ENCODE assay signal across 8 cellular contexts in the genomic region with DNA sequence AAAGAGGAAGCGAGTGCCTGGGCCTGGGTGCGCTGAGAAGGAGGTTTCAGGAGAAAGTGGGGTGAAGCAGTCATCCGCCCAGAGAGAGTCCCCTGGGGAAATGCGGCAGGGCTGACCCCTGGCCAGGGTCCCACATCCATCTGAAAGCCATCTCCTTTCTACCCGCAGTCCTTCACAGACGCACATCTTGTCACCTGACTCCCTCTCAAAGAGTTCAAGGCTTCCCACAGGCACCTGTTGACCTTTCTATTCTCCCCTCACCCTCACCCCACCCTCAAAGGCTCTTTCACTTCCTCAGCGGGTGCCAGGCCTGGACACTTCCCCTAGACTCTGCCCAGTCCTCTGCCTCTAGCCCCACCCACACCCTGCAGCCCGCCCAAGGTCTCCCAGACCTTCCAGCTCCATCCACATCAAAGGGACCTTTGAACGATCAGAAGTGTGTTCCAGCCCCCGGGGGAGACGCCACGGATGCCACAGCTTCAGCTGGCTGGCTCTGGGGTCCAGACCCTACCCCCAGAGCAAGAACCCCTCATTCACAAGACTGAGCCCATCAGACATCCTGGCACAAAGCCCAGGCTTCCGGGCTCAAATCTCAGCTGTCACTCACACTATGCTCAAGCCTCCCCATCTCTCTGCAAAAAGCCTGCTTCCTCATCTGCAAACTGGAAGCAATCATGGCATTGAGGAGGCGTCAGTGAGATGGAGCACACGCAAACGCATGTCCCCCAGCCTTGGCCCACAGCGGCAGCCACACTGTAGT. TPM values are rescaled to one million over a fixed set of nuclear protein-coding genes. Genes with fewer than 3 reads are reported as not detected.
DNase-seq lines count a peak whose midpoint lies in the region; ATAC-seq, FAIRE-seq and TF ChIP-seq lines count a peak whose summit lies in the region.

No MANE protein-coding gene starts in this region.

- no TSS peak for BruUV-seq in endothelial cell of umbilical vein (replicated peaks; lab: Mats Ljungman, UMichigan)

- peak; percentile 57 for ATAC-seq in GM19351 (IDR thresholded peaks at IDR 0.05; ENCODE audit: unreplicated experiment)
- peak; percentile 61 for ATAC-seq in HG03196 (IDR thresholded peaks at IDR 0.05; ENCODE audit: unreplicated experiment)
- ATAC-seq in T-helper 17 cell: peak; percentile 69
- ATAC-seq in psoas muscle: no peak
- ATAC-seq in WTC11: no peak

- H3K4me2 ChIP-seq in endothelial cell of umbilical vein (ENCODE audit: insufficient read depth, low read length): peak overlapping the region; percentile 81

- no peaks in the 10 kb centered on the region for H3K27me3 ChIP-seq in CD8-positive, alpha-beta memory T cell (ENCODE audit: insufficient read depth, low read length, poor library complexity, severe bottlenecking)
- H3K27me3 ChIP-seq in endothelial cell of umbilical vein (ENCODE audit: control insufficient read depth in 2 of 2, insufficient read depth in 2 of 2, low read length in 2 of 2): no peaks in the 10 kb centered on the region
- H3K27me3 ChIP-seq in psoas muscle (ENCODE audit: insufficient read depth in 3 of 3, low read length in 2 of 3): no peaks in the 10 kb centered on the region

- H3K4me1 Mint-ChIP-seq in CD8-positive, alpha-beta memory T cell: peaks cover 28 to 44% (median 30%) of the 10 kb centered on the region in 3 donors
- H3K4me1 Mint-ChIP-seq in T-helper 17 cell: peaks cover 33% of the 10 kb centered on the region
- peaks cover 12% of the 10 kb centered on the region for H3K4me1 Mint-ChIP-seq in WTC11

- peaks cover 42% of the 10 kb centered on the region for H3K79me2 ChIP-seq in endothelial cell of umbilical vein (ENCODE audit: control insufficient read depth, insufficient read depth, low read length)

- peak overlapping the region; percentile 71 to 80 (median 78) for H3K4me3 Mint-ChIP-seq in CD8-positive, alpha-beta memory T cell
- H3K4me3 Mint-ChIP-seq in T-helper 17 cell (peak overlapping the region; percentile 91), WTC11 (no peak overlapping the region)

- no peaks in the 10 kb centered on the region for H4K20me1 ChIP-seq in endothelial cell of umbilical vein (replicated peaks; ENCODE audit: control insufficient read depth, extremely low read depth, insufficient read depth, low read length)

- DNase-seq in CD8-positive, alpha-beta memory T cell: peak in 4 of 5 donors; percentile 14 to 66 (median 52)
- peak in 1 of 3 donors; percentile 28 for DNase-seq in T-helper 17 cell
- peak; percentile 63 for DNase-seq in endothelial cell of umbilical vein (ENCODE audit: low read depth, low spot score)
- peak; percentile 53 to 73 for DNase-seq in psoas muscle
- no peak for DNase-seq in WTC11 (ENCODE audit: low spot score)
- no peak for DNase-seq in NCI-H524 (lab: John Stamatoyannopoulos, UW)

- no peak overlapping the region for H3K27ac ChIP-seq in CD8-positive, alpha-beta memory T cell (ENCODE audit: low read depth, low read length)
- no peak overlapping the region for H3K27ac ChIP-seq in endothelial cell of umbilical vein (ENCODE audit: insufficient read depth, low read depth, low read length)
- peak overlapping the region; percentile 84 for H3K27ac ChIP-seq in psoas muscle

- no peaks in the 10 kb centered on the region for H3K27me3 Mint-ChIP-seq in CD8-positive, alpha-beta memory T cell
- H3K27me3 Mint-ChIP-seq in T-helper 17 cell (no peaks in the 10 kb centered on the region), WTC11 (ENCODE audit: low read depth) (peaks cover 23% of the 10 kb centered on the region)

- peak; percentile 83 for FAIRE-seq in endothelial cell of umbilical vein (lab: Jason Lieb, UNC)

- H3K4me3 ChIP-seq in CD8-positive, alpha-beta memory T cell (ENCODE audit: low read length): peak overlapping the region; percentile 29
- H3K4me3 ChIP-seq in endothelial cell of umbilical vein (replicated peaks in 1 of 3; ENCODE audit: insufficient read depth in 1 of 3, low read depth in 1 of 3, low read length in 3 of 3) (peak overlapping the region in 2 of 3 experiments; percentile 64 to 68), psoas muscle (peak overlapping the region; percentile 94)

- H3K9me1 ChIP-seq in endothelial cell of umbilical vein (replicated peaks; ENCODE audit: control insufficient read depth, extremely low read depth, insufficient read depth, low read length): no peaks in the 10 kb centered on the region

- dilution Hi-C loops in endothelial cell of umbilical vein (cut with MboI; ENCODE audit: extremely low pct_ligation_motif_present, low sequenced_read_pairs): no loop called here

- no peak for TF ChIP-seq CTCF in endothelial cell of umbilical vein (IDR thresholded peaks at IDR 0.05; ENCODE audit: extremely low read depth in 1 of 2, insufficient read depth in 1 of 2, low read depth in 1 of 2, low read length in 2 of 2)
- TF ChIP-seq CTCF in psoas muscle (IDR thresholded peaks at IDR 0.05): no peak
- TF ChIP-seq CTCF in WTC11 (IDR thresholded peaks at IDR 0.05): no peak

- CTCF ChIA-PET in CD8-positive, alpha-beta memory T cell (lab: Charles Lee): interaction anchor here (0.7 to 1.0 kb wide), 2 partner anchors 11 to 29 kb away, joined by 3 read pairs; no protein-coding TSS in a partner anchor
- CTCF ChIA-PET in endothelial cell of umbilical vein (lab: Charles Lee) (interaction anchor here (1.5 kb wide), 1 partner anchor 27 kb away, joined by 6 read pairs; a partner anchor contains a TSS), WTC11 (lab: Charles Lee) (no interaction called here)

- H3K27ac Mint-ChIP-seq in CD8-positive, alpha-beta memory T cell: peak overlapping the region; percentile 46 to 90 (median 84)
- H3K27ac Mint-ChIP-seq in T-helper 17 cell: peak overlapping the region; percentile 95
- no peak overlapping the region for H3K27ac Mint-ChIP-seq in WTC11

- H3K9me3 Mint-ChIP-seq in CD8-positive, alpha-beta memory T cell: no peaks in the 10 kb centered on the region
- H3K9me3 Mint-ChIP-seq in WTC11: no peaks in the 10 kb centered on the region

- peaks cover 26% of the 10 kb centered on the region for H3K4me1 ChIP-seq in CD8-positive, alpha-beta memory T cell (ENCODE audit: insufficient read depth, low read length)
- H3K4me1 ChIP-seq in endothelial cell of umbilical vein (ENCODE audit: control insufficient read depth, extremely low read depth, insufficient read depth, low read length) (peaks cover 22% of the 10 kb centered on the region), psoas muscle (peaks cover 15% of the 10 kb centered on the region)

- POLR2A ChIA-PET in CD8-positive, alpha-beta memory T cell (lab: Charles Lee): interaction anchor here (1.2 kb wide), 1 partner anchor 115 kb away, joined by 4 read pairs; no protein-coding TSS in a partner anchor
- POLR2A ChIA-PET in endothelial cell of umbilical vein (lab: Charles Lee) (interaction anchor here (1.1 kb wide), 1 partner anchor 28 kb away, joined by 3 read pairs; no protein-coding TSS in a partner anchor), WTC11 (lab: Charles Lee) (no interaction called here)

- intact Hi-C loops in endothelial cell of umbilical vein (cut with micrococcal nuclease): loop anchor here (1.0 kb wide), 1 partner anchor 37 kb away; a partner anchor contains a TSS
- intact Hi-C loops in psoas muscle (cut with DNase I): no loop called here

- peaks cover 0 to 9% (median 0%) of the 10 kb centered on the region in 3 donors for H3K36me3 Mint-ChIP-seq in CD8-positive, alpha-beta memory T cell
- H3K36me3 Mint-ChIP-seq in T-helper 17 cell (ENCODE audit: low read depth) (no peaks in the 10 kb centered on the region), WTC11 (no peaks in the 10 kb centered on the region)

- WGBS in psoas muscle, 3 donors: 48 to 54% (median 48%) methylated on average over 15 to 17 of the region's 17 CpGs

- no peaks in the 10 kb centered on the region for H3K36me3 ChIP-seq in CD8-positive, alpha-beta memory T cell (ENCODE audit: insufficient read depth, low read length)
- H3K36me3 ChIP-seq in endothelial cell of umbilical vein (ENCODE audit: control insufficient read depth in 2 of 2, extremely low read depth in 1 of 2, insufficient read depth in 2 of 2, low read length in 2 of 2): peaks cover 0 to 27% of the 10 kb centered on the region in 2 experiments
- peaks cover 0 to 32% of the 10 kb centered on the region in 2 donors for H3K36me3 ChIP-seq in psoas muscle (ENCODE audit: insufficient read depth in 1 of 2, low read depth in 1 of 2)

- no peak overlapping the region for H2AFZ ChIP-seq in endothelial cell of umbilical vein (ENCODE audit: low read depth, low read length)

- H3K9ac ChIP-seq in endothelial cell of umbilical vein (replicated peaks; ENCODE audit: extremely low read depth, insufficient read depth, low read length): no peak overlapping the region

- no peaks in the 10 kb centered on the region for H3K9me3 ChIP-seq in CD8-positive, alpha-beta memory T cell (ENCODE audit: low read length)
- H3K9me3 ChIP-seq in T-helper 17 cell (ENCODE audit: control insufficient read depth, low read length, poor library complexity, severe bottlenecking) (no peaks in the 10 kb centered on the region), endothelial cell of umbilical vein (replicated peaks; ENCODE audit: control insufficient read depth, insufficient read depth, low read length) (no peaks in the 10 kb centered on the region), psoas muscle (no peaks in the 10 kb centered on the region)

- TF ChIP-seq POLR2A in endothelial cell of umbilical vein (IDR thresholded peaks at IDR 0.05; ENCODE audit: low read depth, low read length): no peak

RNA-seq across cellular contexts. Expression of a gene that starts 2.1 kb away (rescaled TPM):
- total RNA-seq in CD8-positive, alpha-beta memory T cell: 10 to 100 TPM; 35.3 to 36.0 TPM
- 1.5 TPM for polyA plus RNA-seq in CD8-positive, alpha-beta memory T cell
- total RNA-seq in T-helper 17 cell (10 to 100 TPM; 27.4 to 30.1 TPM), endothelial cell of umbilical vein (299 and 304 TPM in 2 replicates), psoas muscle (10 to 100 TPM; 41.2 to 50.5 (median 45.0) TPM), WTC11 (2021) (26.3 to 36.2 TPM (median 32.4 TPM) in 3 replicates)
- polyA plus RNA-seq in endothelial cell of umbilical vein (323 and 387 TPM in 2 replicates), psoas muscle (10 to 100 TPM; 38.2 to 47.3 (median 41.0) TPM)
- polyA plus RNA-seq in endothelial cell of umbilical vein (2011; cell fraction: cytosol; rRNA removed): 384 and 406 TPM in 2 replicates
- 161 and 176 TPM in 2 replicates for polyA plus RNA-seq in endothelial cell of umbilical vein (2011; cell fraction: nucleus; rRNA removed)
- 295 and 377 TPM in 2 replicates for polyA plus RNA-seq in endothelial cell of umbilical vein (2012)
- 334 TPM in 2 replicates for polyA minus RNA-seq in endothelial cell of umbilical vein
- 43.1 TPM for polyA minus RNA-seq in endothelial cell of umbilical vein (2011; cell fraction: cytosol; rRNA and poly(A)+ RNA removed)
- polyA minus RNA-seq in endothelial cell of umbilical vein (2011; cell fraction: nucleus; rRNA and poly(A)+ RNA removed): 47.0 and 69.2 TPM in 2 replicates

RNA-seq across cellular contexts. Expression of a gene that starts 14.3 kb away (rescaled TPM):
- not detected for total RNA-seq in CD8-positive, alpha-beta memory T cell
- 0.10 TPM for polyA plus RNA-seq in CD8-positive, alpha-beta memory T cell
- total RNA-seq in T-helper 17 cell (100 to 1,000 TPM in 1 of 2 donors, 10 to 100 TPM in 1; 14.0 to 483 TPM), endothelial cell of umbilical vein (not detected in 2 replicates), psoas muscle (under 1 TPM; 0.08 to 0.32 (median 0.19) TPM), WTC11 (2021) (not detected in 3 replicates)
- polyA plus RNA-seq in endothelial cell of umbilical vein (0.02 and 0.04 TPM in 2 replicates), psoas muscle (under 1 TPM in 2 of 3 donors, not detected in 1; 0.03 to 0.05 TPM)
- polyA plus RNA-seq in endothelial cell of umbilical vein (2011; cell fraction: cytosol; rRNA removed): 0.01 TPM in 1 of 2 replicates, not detected in the other
- polyA plus RNA-seq in endothelial cell of umbilical vein (2011; cell fraction: nucleus; rRNA removed): 0.13 and 0.20 TPM in 2 replicates
- 0.11 and 0.15 TPM in 2 replicates for polyA plus RNA-seq in endothelial cell of umbilical vein (2012)
- polyA minus RNA-seq in endothelial cell of umbilical vein: not detected in 2 replicates
- polyA minus RNA-seq in endothelial cell of umbilical vein (2011; cell fraction: cytosol; rRNA and poly(A)+ RNA removed): not detected
- not detected in 2 replicates for polyA minus RNA-seq in endothelial cell of umbilical vein (2011; cell fraction: nucleus; rRNA and poly(A)+ RNA removed)

RNA-seq across cellular contexts. Expression of a gene that starts 23.9 kb away (rescaled TPM):
- 100 to 1,000 TPM; 101 to 108 TPM for total RNA-seq in CD8-positive, alpha-beta memory T cell
- polyA plus RNA-seq in CD8-positive, alpha-beta memory T cell: 78.1 TPM
- total RNA-seq in T-helper 17 cell: 10 to 100 TPM; 71.0 to 82.3 TPM
- total RNA-seq in endothelial cell of umbilical vein: 92.5 and 93.2 TPM in 2 replicates
- 75.8 and 90.1 TPM in 2 replicates for polyA plus RNA-seq in endothelial cell of umbilical vein
- 116 and 117 TPM in 2 replicates for polyA plus RNA-seq in endothelial cell of umbilical vein (2011; cell fraction: cytosol; rRNA removed)
- polyA plus RNA-seq in endothelial cell of umbilical vein (2011; cell fraction: nucleus; rRNA removed): 290 and 328 TPM in 2 replicates
- 77.8 and 85.4 TPM in 2 replicates for polyA plus RNA-seq in endothelial cell of umbilical vein (2012)
- polyA minus RNA-seq in endothelial cell of umbilical vein: 67.7 and 82.1 TPM in 2 replicates
- polyA minus RNA-seq in endothelial cell of umbilical vein (2011; cell fraction: cytosol; rRNA and poly(A)+ RNA removed): 65.2 TPM
- polyA minus RNA-seq in endothelial cell of umbilical vein (2011; cell fraction: nucleus; rRNA and poly(A)+ RNA removed): 59.1 and 75.2 TPM in 2 replicates
- 10 to 100 TPM; 32.8 to 43.6 (median 34.2) TPM for total RNA-seq in psoas muscle
- polyA plus RNA-seq in psoas muscle: 10 to 100 TPM; 24.1 to 41.1 (median 38.8) TPM
- total RNA-seq in WTC11 (2021): 53.0 to 66.9 TPM (median 57.6 TPM) in 3 replicates

RNA-seq across cellular contexts. Expression of a gene that starts 27.2 kb away (rescaled TPM):
- 100 to 1,000 TPM in 1 of 2 experiments, 10 to 100 TPM in 1; 98.1 to 102 TPM for total RNA-seq in CD8-positive, alpha-beta memory T cell
- 95.0 TPM for polyA plus RNA-seq in CD8-positive, alpha-beta memory T cell
- total RNA-seq in T-helper 17 cell: 10 to 100 TPM; 57.8 to 84.0 TPM
- 107 and 114 TPM in 2 replicates for total RNA-seq in endothelial cell of umbilical vein
- 20.2 and 29.0 TPM in 2 replicates for polyA plus RNA-seq in endothelial cell of umbilical vein
- 52.0 and 63.6 TPM in 2 replicates for polyA plus RNA-seq in endothelial cell of umbilical vein (2011; cell fraction: cytosol; rRNA removed)
- polyA plus RNA-seq in endothelial cell of umbilical vein (2011; cell fraction: nucleus; rRNA removed): 21.9 and 28.7 TPM in 2 replicates
- 124 and 221 TPM in 2 replicates for polyA plus RNA-seq in endothelial cell of umbilical vein (2012)
- 13.2 and 13.4 TPM in 2 replicates for polyA minus RNA-seq in endothelial cell of umbilical vein
- 24.8 TPM for polyA minus RNA-seq in endothelial cell of umbilical vein (2011; cell fraction: cytosol; rRNA and poly(A)+ RNA removed)
- polyA minus RNA-seq in endothelial cell of umbilical vein (2011; cell fraction: nucleus; rRNA and poly(A)+ RNA removed): 34.2 and 44.0 TPM in 2 replicates
- 10 to 100 TPM; 72.1 to 88.5 (median 87.1) TPM for total RNA-seq in psoas muscle
- 10 to 100 TPM; 57.1 to 65.4 (median 63.6) TPM for polyA plus RNA-seq in psoas muscle
- 41.1 to 44.8 TPM (median 43.0 TPM) in 3 replicates for total RNA-seq in WTC11 (2021)

RNA-seq across cellular contexts. Expression of a gene that starts 37.6 kb away (rescaled TPM):
- 100 to 1,000 TPM; 127 to 141 TPM for total RNA-seq in CD8-positive, alpha-beta memory T cell
- 33.8 TPM for polyA plus RNA-seq in CD8-positive, alpha-beta memory T cell
- total RNA-seq in T-helper 17 cell (10 to 100 TPM; 53.8 to 72.6 TPM), endothelial cell of umbilical vein (47.4 and 57.2 TPM in 2 replicates), psoas muscle (10 to 100 TPM; 33.7 to 57.5 (median 34.2) TPM), WTC11 (2021) (46.9 to 48.7 TPM (median 47.0 TPM) in 3 replicates)
- polyA plus RNA-seq in endothelial cell of umbilical vein (12.1 and 14.9 TPM in 2 replicates), psoas muscle (10 to 100 TPM; 23.2 to 61.2 (median 42.9) TPM)
- 26.1 and 28.8 TPM in 2 replicates for polyA plus RNA-seq in endothelial cell of umbilical vein (2011; cell fraction: cytosol; rRNA removed)
- polyA plus RNA-seq in endothelial cell of umbilical vein (2011; cell fraction: nucleus; rRNA removed): 15.9 and 16.0 TPM in 2 replicates
- 43.9 and 54.5 TPM in 2 replicates for polyA plus RNA-seq in endothelial cell of umbilical vein (2012)
- 88.1 and 114 TPM in 2 replicates for polyA minus RNA-seq in endothelial cell of umbilical vein
- polyA minus RNA-seq in endothelial cell of umbilical vein (2011; cell fraction: cytosol; rRNA and poly(A)+ RNA removed): 126 TPM
- polyA minus RNA-seq in endothelial cell of umbilical vein (2011; cell fraction: nucleus; rRNA and poly(A)+ RNA removed): 17.4 and 22.8 TPM in 2 replicates

Comparison
In these comparisons a context has a peak if more than half of its experiments do, and no peak if none do; other contexts are left out.
1. DNase-seq: peak in CD8-positive, alpha-beta memory T cell (4 of 5), endothelial cell of umbilical vein (single experiment) and psoas muscle (2 of 2); none in WTC11 (single experiment) and NCI-H524 (0 of 2).
2. H3K4me3 ChIP-seq: peak in every context shown above with its lines; median percentile 94 in psoas muscle; 66 in endothelial cell of umbilical vein; 29 in CD8-positive, alpha-beta memory T cell.
3. ATAC-seq: peak in GM19351 (single experiment), HG03196 (single experiment) and T-helper 17 cell (single experiment); none in psoas muscle (0 of 4) and WTC11 (single experiment).
4. RNA of a gene that starts 14.3 kb away (total RNA-seq): 14.0 to 483 TPM in T-helper 17 cell; 0.08 to 0.32 TPM in psoas muscle, not detected in endothelial cell of umbilical vein, not detected in CD8-positive, alpha-beta memory T cell and not detected in WTC11; every median in the first group is over 10 times any median in the second.